15 cellular contexts compared by ENCODE assay signal in the genomic region with DNA sequence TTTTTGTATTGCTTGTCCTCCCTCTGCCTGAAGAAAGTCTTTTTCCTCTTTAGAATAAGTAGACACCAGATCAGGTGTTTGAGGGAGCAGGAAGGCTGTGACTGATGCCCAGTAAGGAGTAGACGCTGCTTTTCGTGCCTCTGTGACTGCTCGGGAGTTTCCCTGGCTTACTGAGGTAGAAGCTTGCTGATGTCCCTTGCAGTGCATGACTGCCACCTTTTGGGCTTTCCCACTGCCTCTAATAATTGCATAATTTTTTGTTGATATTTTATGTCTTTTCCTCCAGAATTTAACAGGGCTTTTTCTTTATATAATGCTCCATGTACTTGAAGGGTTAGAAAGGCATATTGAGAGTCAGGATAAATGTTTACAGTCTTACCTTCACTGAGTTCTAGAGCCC.
DNase-seq lines count a peak whose midpoint lies in the region; ATAC-seq and TF ChIP-seq lines count a peak whose summit lies in the region.
"Had no signal": no experiment of that assay in that cellular context is flagged by ENCODE, and none has a peak within 500 bp of the region (broad histone marks: within the 10 kb centered on the region; RNA-seq: fewer than 3 reads in every experiment).

No MANE protein-coding gene starts in this region.

- in situ Hi-C loops in G401 (cut with HindIII; ENCODE audit: low sequenced_read_pairs), result no loop called here

- no peak overlapping the region for H2BK15ac ChIP-seq in mesenchymal stem cell (ENCODE audit: low read depth, poor library complexity, severe bottlenecking)

- H3K9me3 ChIP-seq in mesenchymal stem cell (ENCODE audit: control insufficient read depth, low read length), result no peaks in the 10 kb centered on the region
- H3K9me3 ChIP-seq: suprapubic skin had no signal

- no peaks in the 10 kb centered on the region for H3K36me3 ChIP-seq in mesenchymal stem cell (ENCODE audit: control insufficient read depth in 1 of 2, insufficient read depth in 2 of 2, low read depth in 1 of 2, low read length in 2 of 2)
- H3K36me3 ChIP-seq: suprapubic skin, WERI-Rb-1 had no signal

- H3K27ac ChIP-seq in VCaP, result no peak overlapping the region
- H3K27ac ChIP-seq in mesenchymal stem cell (ENCODE audit: low read length, poor library complexity, severe bottlenecking), result no peak overlapping the region
- H3K27ac ChIP-seq: parathyroid adenoma, SK-N-MC, suprapubic skin, WERI-Rb-1 had no signal

- no peak overlapping the region for H2BK5ac ChIP-seq in mesenchymal stem cell (ENCODE audit: low read depth, low read length, poor library complexity, severe bottlenecking)

- no peaks in the 10 kb centered on the region for H3K27me3 Mint-ChIP-seq in stimulated activated naive CD8-positive, alpha-beta T cell treated with anti-CD3 and anti-CD28 coated beads, Interleukin-15, amount 100 ng/mL, for 72 hours

- DNase-seq in G401 (ENCODE audit: low spot score), result peak; percentile 12
- DNase-seq in mesenchymal stem cell, result peak; percentile 41
- DNase-seq in NCI-H1092 (lab: John Stamatoyannopoulos, UW), result no peak
- DNase-seq in stimulated activated naive CD8-positive, alpha-beta T cell treated with anti-CD3 and anti-CD28 coated beads, Interleukin-15, amount 100 ng/mL, for 72 hours, result no peak
- DNase-seq in HUDEP-2 (lab: John Stamatoyannopoulos, UW; ENCODE audit: unreplicated experiment in 76 of 76), result no peak
- DNase-seq: activated gamma-delta T cell; GOT3; stimulated activated CD4-positive, alpha-beta T cell treated with anti-CD3 and anti-CD28 coated beads, Interleukin-12 subunit alpha, Interleukin-12 subunit beta, amount 100 ng/mL, for 4 hours; WERI-Rb-1 had no signal

- H3K9me3 Mint-ChIP-seq in stimulated activated naive CD8-positive, alpha-beta T cell treated with anti-CD3 and anti-CD28 coated beads, Interleukin-15, amount 100 ng/mL, for 72 hours, result peaks cover 0 to 7% of the 10 kb centered on the region in 2 donors

- no peak overlapping the region for H3K4me2 ChIP-seq in mesenchymal stem cell (ENCODE audit: low read length, poor library complexity, severe bottlenecking)

- no peak overlapping the region for H3K18ac ChIP-seq in mesenchymal stem cell (ENCODE audit: low read depth in 1 of 2, low read length in 2 of 2)

- H3K4me1 ChIP-seq in mesenchymal stem cell (ENCODE audit: control insufficient read depth, insufficient read depth, low read depth, low read length), result peaks cover 2% of the 10 kb centered on the region
- H3K4me1 ChIP-seq: parathyroid adenoma, suprapubic skin had no signal

- TF ChIP-seq CTCF in VCaP (conservative IDR thresholded peaks at IDR 0.05), result peak; percentile 34

- H2BK12ac ChIP-seq in mesenchymal stem cell (ENCODE audit: low read length in 2 of 2), result no peak overlapping the region

- no peak overlapping the region for H2BK120ac ChIP-seq in mesenchymal stem cell (ENCODE audit: low read depth, low read length)

- no peak overlapping the region for H3K4me3 ChIP-seq in mesenchymal stem cell (ENCODE audit: insufficient read depth in 1 of 2, low read depth in 1 of 2, low read length in 2 of 2)
- H3K4me3 ChIP-seq: SK-N-MC, suprapubic skin had no signal

- ATAC-seq in GM21619 (IDR thresholded peaks at IDR 0.05; ENCODE audit: unreplicated experiment) (peak; percentile 39), HG02840 (IDR thresholded peaks at IDR 0.05; ENCODE audit: low FRiP score, unreplicated experiment) (no peak)
- no peak for ATAC-seq in stimulated activated naive CD8-positive, alpha-beta T cell treated with anti-CD3 and anti-CD28 coated beads, Interleukin-15, amount 100 ng/mL, for 72 hours

- no peak overlapping the region for H4K91ac ChIP-seq in mesenchymal stem cell (ENCODE audit: low read length)

- no peak overlapping the region for H4K8ac ChIP-seq in mesenchymal stem cell (ENCODE audit: low read length)

- no peaks in the 10 kb centered on the region for H3K4me1 Mint-ChIP-seq in stimulated activated naive CD8-positive, alpha-beta T cell treated with anti-CD3 and anti-CD28 coated beads, Interleukin-15, amount 100 ng/mL, for 72 hours

- no peak overlapping the region for H2AFZ ChIP-seq in mesenchymal stem cell (ENCODE audit: low read depth, low read length)
- H2AFZ ChIP-seq: parathyroid adenoma had no signal

- H3K79me1 ChIP-seq in mesenchymal stem cell (replicated peaks; ENCODE audit: low read length, poor library complexity, severe bottlenecking), result no peaks in the 10 kb centered on the region

- no peak overlapping the region for H3K27ac Mint-ChIP-seq in stimulated activated naive CD8-positive, alpha-beta T cell treated with anti-CD3 and anti-CD28 coated beads, Interleukin-15, amount 100 ng/mL, for 72 hours

- H3K4me3 Mint-ChIP-seq in stimulated activated naive CD8-positive, alpha-beta T cell treated with anti-CD3 and anti-CD28 coated beads, Interleukin-15, amount 100 ng/mL, for 72 hours, result no peak overlapping the region

- no peak overlapping the region for H3K23ac ChIP-seq in mesenchymal stem cell (ENCODE audit: low read length in 2 of 2)

- no peak overlapping the region for H3K4ac ChIP-seq in mesenchymal stem cell (ENCODE audit: low read depth in 1 of 2, low read length in 2 of 2)

- no peak overlapping the region for H2AK5ac ChIP-seq in mesenchymal stem cell (ENCODE audit: low read length, severe bottlenecking)

- 54% methylated on average over 3 of the region's 3 CpGs for WGBS in mesenchymal stem cell

- no peaks in the 10 kb centered on the region for H3K27me3 ChIP-seq in mesenchymal stem cell (ENCODE audit: control insufficient read depth in 1 of 2, insufficient read depth in 1 of 2, low read length in 2 of 2)
- H3K27me3 ChIP-seq: suprapubic skin had no signal

- H3K9ac ChIP-seq in mesenchymal stem cell (ENCODE audit: low read length), result no peak overlapping the region
- H3K9ac ChIP-seq: parathyroid adenoma had no signal

- H3K14ac ChIP-seq in mesenchymal stem cell (ENCODE audit: low read length in 2 of 2), result no peak overlapping the region

Comparison
In these comparisons a context has a peak if more than half of its experiments do, and no peak if none do; other contexts are left out.
1. DNase-seq: peak in G401 (single experiment) and mesenchymal stem cell (single experiment); none in NCI-H1092 (single experiment), stimulated activated naive CD8-positive, alpha-beta T cell treated with anti-CD3 and anti-CD28 coated beads, Interleukin-15, amount 100 ng/mL, for 72 hours (0 of 2) and HUDEP-2 (0 of 76).